ENCODE assay signal across 1 cellular context in the genomic region with DNA sequence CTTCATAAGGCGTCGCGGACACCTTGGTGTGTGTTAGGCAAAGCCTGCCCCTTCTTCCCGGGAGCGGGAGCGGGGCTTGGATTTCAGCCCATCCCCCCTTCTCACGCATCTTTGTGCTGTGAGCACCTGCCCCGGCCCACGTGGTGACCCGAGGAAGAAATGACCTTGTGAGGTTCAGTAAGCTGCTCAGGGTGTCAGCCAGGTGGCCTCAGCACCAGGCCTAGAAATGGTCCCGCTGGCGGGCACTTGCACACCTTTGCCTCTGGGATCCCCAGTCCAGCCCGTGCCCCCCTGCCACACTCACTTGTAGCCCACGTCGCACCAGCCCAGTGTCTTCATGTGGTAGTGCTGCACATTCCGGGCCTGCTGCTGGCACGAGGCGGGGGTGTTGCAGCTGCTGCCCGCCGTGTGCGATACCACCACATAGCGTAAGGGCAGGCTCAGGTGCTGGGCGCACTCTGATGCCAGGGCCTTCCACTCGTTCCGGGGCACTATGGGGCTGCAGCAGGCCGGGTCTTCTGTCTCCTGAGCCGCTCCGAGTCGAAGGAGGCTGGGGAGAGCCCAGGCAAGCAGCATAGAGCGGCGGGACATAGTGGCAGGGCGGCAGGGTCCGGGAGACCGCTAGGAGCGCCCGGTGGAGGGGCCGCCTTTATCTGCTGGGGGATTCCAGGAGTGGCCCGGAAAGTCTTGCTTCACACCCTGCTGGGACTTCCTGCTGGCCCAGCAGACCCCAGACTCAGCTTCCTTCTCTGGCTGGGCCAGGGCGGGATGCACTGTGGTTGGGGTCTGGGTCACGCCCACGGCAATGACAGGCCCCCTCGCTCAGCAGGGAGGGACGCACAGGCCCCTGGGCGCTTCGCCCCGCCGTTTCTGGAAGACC.
TF ChIP-seq lines count a peak whose summit lies in the region.

A gene with protein sequence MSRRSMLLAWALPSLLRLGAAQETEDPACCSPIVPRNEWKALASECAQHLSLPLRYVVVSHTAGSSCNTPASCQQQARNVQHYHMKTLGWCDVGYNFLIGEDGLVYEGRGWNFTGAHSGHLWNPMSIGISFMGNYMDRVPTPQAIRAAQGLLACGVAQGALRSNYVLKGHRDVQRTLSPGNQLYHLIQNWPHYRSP (minus strand): TSS at position 623 of the 880 bp plus-strand sequence. CDS start 32 bp downstream, at position 591.

TF ChIP-seq in K562, 482 proteins besides CTCF, POLR2A, EP300 and RAD21:
- TF ChIP-seq POLR2G (IDR thresholded peaks at IDR 0.05; ENCODE audit: low read depth, low read length), result peak; percentile 65
- TF ChIP-seq, protein P1, sequence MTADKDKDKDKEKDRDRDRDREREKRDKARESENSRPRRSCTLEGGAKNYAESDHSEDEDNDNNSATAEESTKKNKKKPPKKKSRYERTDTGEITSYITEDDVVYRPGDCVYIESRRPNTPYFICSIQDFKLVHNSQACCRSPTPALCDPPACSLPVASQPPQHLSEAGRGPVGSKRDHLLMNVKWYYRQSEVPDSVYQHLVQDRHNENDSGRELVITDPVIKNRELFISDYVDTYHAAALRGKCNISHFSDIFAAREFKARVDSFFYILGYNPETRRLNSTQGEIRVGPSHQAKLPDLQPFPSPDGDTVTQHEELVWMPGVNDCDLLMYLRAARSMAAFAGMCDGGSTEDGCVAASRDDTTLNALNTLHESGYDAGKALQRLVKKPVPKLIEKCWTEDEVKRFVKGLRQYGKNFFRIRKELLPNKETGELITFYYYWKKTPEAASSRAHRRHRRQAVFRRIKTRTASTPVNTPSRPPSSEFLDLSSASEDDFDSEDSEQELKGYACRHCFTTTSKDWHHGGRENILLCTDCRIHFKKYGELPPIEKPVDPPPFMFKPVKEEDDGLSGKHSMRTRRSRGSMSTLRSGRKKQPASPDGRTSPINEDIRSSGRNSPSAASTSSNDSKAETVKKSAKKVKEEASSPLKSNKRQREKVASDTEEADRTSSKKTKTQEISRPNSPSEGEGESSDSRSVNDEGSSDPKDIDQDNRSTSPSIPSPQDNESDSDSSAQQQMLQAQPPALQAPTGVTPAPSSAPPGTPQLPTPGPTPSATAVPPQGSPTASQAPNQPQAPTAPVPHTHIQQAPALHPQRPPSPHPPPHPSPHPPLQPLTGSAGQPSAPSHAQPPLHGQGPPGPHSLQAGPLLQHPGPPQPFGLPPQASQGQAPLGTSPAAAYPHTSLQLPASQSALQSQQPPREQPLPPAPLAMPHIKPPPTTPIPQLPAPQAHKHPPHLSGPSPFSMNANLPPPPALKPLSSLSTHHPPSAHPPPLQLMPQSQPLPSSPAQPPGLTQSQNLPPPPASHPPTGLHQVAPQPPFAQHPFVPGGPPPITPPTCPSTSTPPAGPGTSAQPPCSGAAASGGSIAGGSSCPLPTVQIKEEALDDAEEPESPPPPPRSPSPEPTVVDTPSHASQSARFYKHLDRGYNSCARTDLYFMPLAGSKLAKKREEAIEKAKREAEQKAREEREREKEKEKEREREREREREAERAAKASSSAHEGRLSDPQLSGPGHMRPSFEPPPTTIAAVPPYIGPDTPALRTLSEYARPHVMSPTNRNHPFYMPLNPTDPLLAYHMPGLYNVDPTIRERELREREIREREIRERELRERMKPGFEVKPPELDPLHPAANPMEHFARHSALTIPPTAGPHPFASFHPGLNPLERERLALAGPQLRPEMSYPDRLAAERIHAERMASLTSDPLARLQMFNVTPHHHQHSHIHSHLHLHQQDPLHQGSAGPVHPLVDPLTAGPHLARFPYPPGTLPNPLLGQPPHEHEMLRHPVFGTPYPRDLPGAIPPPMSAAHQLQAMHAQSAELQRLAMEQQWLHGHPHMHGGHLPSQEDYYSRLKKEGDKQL (CRISPR knock-in tag; IDR thresholded peaks at IDR 0.05; ENCODE audit: borderline replicate concordance), result no peak
